10 cellular contexts compared by ENCODE assay signal in the genomic region with DNA sequence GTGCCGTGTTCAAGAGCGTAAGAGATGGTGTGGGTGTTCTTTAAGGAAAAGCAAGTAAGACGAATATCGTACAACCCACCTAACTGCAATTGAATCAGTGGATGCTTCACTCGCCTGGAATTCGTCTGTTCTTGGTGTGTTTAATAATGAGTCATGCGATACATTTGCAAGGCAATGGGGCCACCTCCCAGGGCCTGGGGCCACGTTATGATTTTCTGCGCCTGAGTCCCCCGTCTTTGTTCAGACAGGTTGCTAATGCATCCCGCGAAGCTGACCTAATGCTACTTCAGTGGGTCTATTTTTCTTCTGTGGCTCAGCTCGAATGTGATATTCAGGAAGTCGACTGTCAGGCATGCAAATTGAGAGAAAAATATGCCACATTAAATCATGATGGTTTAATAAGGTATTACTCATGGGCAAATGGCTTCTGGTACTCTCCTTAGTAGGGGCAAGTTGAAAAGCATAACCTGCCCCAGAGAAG. TPM values are rescaled to one million over a fixed set of nuclear protein-coding genes. Genes with fewer than 3 reads are reported as not detected.
DNase-seq lines count a peak whose midpoint lies in the region; ATAC-seq and TF ChIP-seq lines count a peak whose summit lies in the region.
"Had no signal": no experiment of that assay in that cellular context is flagged by ENCODE, and none has a peak within 500 bp of the region (broad histone marks: within the 10 kb centered on the region; RNA-seq: fewer than 3 reads in every experiment).

No MANE protein-coding gene starts in this region.

- H3F3A ChIP-seq in PC-3 (ENCODE audit: low read length, unreplicated experiment) = peaks cover 19% of the 10 kb centered on the region

- CTCF ChIA-PET in PC-3 (lab: Charles Lee) = interaction anchor here (1.0 kb wide), 1 partner anchor 17 kb away, joined by 4 read pairs; no protein-coding TSS in a partner anchor

- peak overlapping the region; percentile 47 for H2AFZ ChIP-seq in PC-3 (ENCODE audit: low read length)

- no peaks in the 10 kb centered on the region for H3K9me3 ChIP-seq in PC-3 (ENCODE audit: low read length)
- no peaks in the 10 kb centered on the region for H3K9me3 ChIP-seq in left lung

- DNase-seq in GM03348 (ENCODE audit: low spot score) (peak; percentile 41), PC-3 (peak; percentile 95), epithelial cell of proximal tubule (ENCODE audit: low read depth) (peak; percentile 35), putamen (ENCODE audit: low spot score) (peak; percentile 56), nephron progenitor cell (no peak), ecto neural progenitor cell (ENCODE audit: low spot score) (no peak), left lung (no peak)
- DNase-seq: left colon; stimulated activated CD4-positive, alpha-beta T cell treated with anti-CD3 and anti-CD28 coated beads, Interleukin-1b, Interleukin-23, amount 100 ng/mL, for 48 hours had no signal

- peak overlapping the region; percentile 73 for H3K9ac ChIP-seq in PC-3 (ENCODE audit: low read length)

- H3K9me3 Mint-ChIP-seq in nephron progenitor cell = peaks cover 37% of the 10 kb centered on the region

- H3K36me3 ChIP-seq in PC-3 (ENCODE audit: low read depth, low read length) (no peaks in the 10 kb centered on the region), left lung (no peaks in the 10 kb centered on the region)

- H3K27me3 ChIP-seq in PC-3 (ENCODE audit: low read length) = no peaks in the 10 kb centered on the region
- no peaks in the 10 kb centered on the region for H3K27me3 ChIP-seq in left lung

- ATAC-seq in PC-3 (peak; percentile 73), GM19351 (IDR thresholded peaks at IDR 0.05; ENCODE audit: unreplicated experiment) (no peak), left lung (no peak)
- ATAC-seq: left colon had no signal

- H3K4me1 ChIP-seq in PC-3 (ENCODE audit: insufficient read depth, low read length) (peaks cover 55% of the 10 kb centered on the region), left lung (no peaks in the 10 kb centered on the region)

- H3K4me3 ChIP-seq in PC-3 (ENCODE audit: low read length) (peak overlapping the region; percentile 51), epithelial cell of proximal tubule (ENCODE audit: low read depth, low read length) (no peak overlapping the region), left lung (no peak overlapping the region)

- H3K4me1 Mint-ChIP-seq in nephron progenitor cell = peaks cover 34% of the 10 kb centered on the region

- H3K36me3 Mint-ChIP-seq in nephron progenitor cell (ENCODE audit: low read depth) = peaks cover 28% of the 10 kb centered on the region

- H3K27ac ChIP-seq in PC-3 (ENCODE audit: low read length) = peak overlapping the region; percentile 97
- no peak overlapping the region for H3K27ac ChIP-seq in left lung

- H3K4me2 ChIP-seq in PC-3 (ENCODE audit: low read length) = peak overlapping the region; percentile 80

- no peak overlapping the region for H3K4me3 Mint-ChIP-seq in nephron progenitor cell

- H4K20me1 ChIP-seq in PC-3 (ENCODE audit: low read length) = no peaks in the 10 kb centered on the region

- TF ChIP-seq CTCF in PC-3 (conservative IDR thresholded peaks at IDR 0.05; ENCODE audit: low read depth, low read length) = no peak
- no peak for TF ChIP-seq CTCF in epithelial cell of proximal tubule (conservative IDR thresholded peaks at IDR 0.05; ENCODE audit: low read depth, low read length)
- TF ChIP-seq CTCF in nephron progenitor cell (IDR thresholded peaks at IDR 0.05) = no peak
- no peak for TF ChIP-seq CTCF in left lung (IDR thresholded peaks at IDR 0.05)

- BruUV-seq in PC-3 (replicated peaks; lab: Mats Ljungman, UMichigan) = no TSS peak

- H3K27ac Mint-ChIP-seq in nephron progenitor cell = no peak overlapping the region

- H3K27me3 Mint-ChIP-seq in nephron progenitor cell (ENCODE audit: low read depth, poor library complexity) = no peaks in the 10 kb centered on the region

- intact Hi-C loops in PC-3 (cut with micrococcal nuclease) (loop anchor here (1.0 to 10.0 kb wide), 3 partner anchors 14 to 470 kb away; a partner anchor contains a TSS), left lung (cut with DNase I) (loop anchor here in 1 of 2 donors (10.0 kb wide), 1 partner anchor 450 kb away; no protein-coding TSS in a partner anchor)

- no peaks in the 10 kb centered on the region for H3K9me2 ChIP-seq in PC-3 (replicated peaks; ENCODE audit: low read length)

- H3K79me2 ChIP-seq in PC-3 (ENCODE audit: low read length) = no peaks in the 10 kb centered on the region

- POLR2A ChIA-PET in PC-3 (lab: Charles Lee; ENCODE audit: unreplicated experiment) = no interaction called here

RNA-seq across cellular contexts. Expression of a gene that starts 14.3 kb away (rescaled TPM):
- total RNA-seq in PC-3 (2014; rRNA removed) = 21.9 and 24.6 TPM in 2 replicates
- total RNA-seq in epithelial cell of proximal tubule = 9.7 and 11.7 TPM in 2 replicates
- total RNA-seq in left lung = 10 to 100 TPM; 19.3 to 21.9 TPM

Comparison
In these comparisons a context has a peak if more than half of its experiments do, and no peak if none do; other contexts are left out.
1. DNase-seq: peak in GM03348 (single experiment), PC-3 (single experiment), epithelial cell of proximal tubule (single experiment) and putamen (single experiment); none in nephron progenitor cell (single experiment), ecto neural progenitor cell (single experiment) and left lung (0 of 2).